In the genomic region with DNA sequence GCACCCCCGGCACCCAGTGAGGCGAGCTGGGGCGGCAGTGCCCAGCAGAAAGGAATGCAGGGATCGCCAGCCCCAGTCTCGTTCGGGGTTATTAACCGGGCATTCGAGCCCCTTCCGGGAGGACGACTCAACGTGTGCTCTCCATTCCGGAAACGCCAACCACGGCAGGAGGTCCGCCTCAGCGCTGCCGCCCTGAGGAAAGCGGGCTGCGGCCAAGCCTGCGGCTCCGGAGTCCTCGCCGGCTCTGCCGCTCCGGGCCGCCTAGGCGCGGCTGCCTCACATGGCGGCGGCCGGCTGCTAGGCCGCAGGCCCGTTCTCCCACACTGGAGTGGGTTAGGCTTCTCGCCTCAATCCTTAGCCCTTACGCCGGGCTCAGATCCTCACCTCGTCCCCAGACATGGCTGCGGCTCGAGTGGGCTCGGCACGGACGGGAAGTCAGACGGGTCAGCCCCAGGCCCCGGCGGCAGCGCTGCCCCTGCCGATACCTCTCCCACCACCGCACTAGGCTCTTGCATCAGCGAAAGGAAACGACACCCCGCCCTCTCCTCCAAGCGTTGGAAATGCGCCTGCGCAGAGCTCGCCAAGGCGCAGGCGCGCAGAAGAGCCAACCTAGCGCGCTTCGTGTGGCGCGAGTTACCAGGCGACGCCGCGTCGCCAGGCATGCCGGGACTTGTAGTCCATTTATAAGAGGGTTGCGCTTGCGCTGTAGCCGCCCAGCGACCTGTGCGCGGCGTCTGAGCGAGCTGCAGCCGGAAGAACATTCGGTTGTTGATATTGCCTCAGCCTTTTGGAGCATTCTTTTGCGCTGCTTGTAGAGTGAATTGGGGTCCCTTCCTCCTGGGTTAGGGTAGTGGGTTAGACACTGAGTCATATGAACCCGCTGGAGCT, we compare ENCODE assay signal across 1 cellular context.
TF ChIP-seq lines count a peak whose summit lies in the region.

A gene with protein sequence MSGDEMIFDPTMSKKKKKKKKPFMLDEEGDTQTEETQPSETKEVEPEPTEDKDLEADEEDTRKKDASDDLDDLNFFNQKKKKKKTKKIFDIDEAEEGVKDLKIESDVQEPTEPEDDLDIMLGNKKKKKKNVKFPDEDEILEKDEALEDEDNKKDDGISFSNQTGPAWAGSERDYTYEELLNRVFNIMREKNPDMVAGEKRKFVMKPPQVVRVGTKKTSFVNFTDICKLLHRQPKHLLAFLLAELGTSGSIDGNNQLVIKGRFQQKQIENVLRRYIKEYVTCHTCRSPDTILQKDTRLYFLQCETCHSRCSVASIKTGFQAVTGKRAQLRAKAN (minus strand): TSS at position 532 of the 888 bp plus-strand sequence. CDS start 133 bp downstream, at position 399.

TF ChIP-seq in HepG2, 621 proteins besides CTCF, POLR2A, EP300 and RAD21 (continued from another document and continues in another):
- TF ChIP-seq THAP9 (CRISPR knock-in tag; IDR thresholded peaks at IDR 0.05; ENCODE audit: borderline replicate concordance): peak; percentile 92
- TF ChIP-seq ZNF646 (CRISPR knock-in tag; IDR thresholded peaks at IDR 0.05): no peak
- TF ChIP-seq, protein P1, sequence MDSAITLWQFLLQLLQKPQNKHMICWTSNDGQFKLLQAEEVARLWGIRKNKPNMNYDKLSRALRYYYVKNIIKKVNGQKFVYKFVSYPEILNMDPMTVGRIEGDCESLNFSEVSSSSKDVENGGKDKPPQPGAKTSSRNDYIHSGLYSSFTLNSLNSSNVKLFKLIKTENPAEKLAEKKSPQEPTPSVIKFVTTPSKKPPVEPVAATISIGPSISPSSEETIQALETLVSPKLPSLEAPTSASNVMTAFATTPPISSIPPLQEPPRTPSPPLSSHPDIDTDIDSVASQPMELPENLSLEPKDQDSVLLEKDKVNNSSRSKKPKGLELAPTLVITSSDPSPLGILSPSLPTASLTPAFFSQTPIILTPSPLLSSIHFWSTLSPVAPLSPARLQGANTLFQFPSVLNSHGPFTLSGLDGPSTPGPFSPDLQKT (CRISPR knock-in tag; IDR thresholded peaks at IDR 0.05; ENCODE audit: borderline replicate concordance): peak; percentile 22; the same call in 1 of the 2 replicates
- peak; percentile 74; the same call in 1 of the 2 replicates for TF ChIP-seq SNAI1 (CRISPR knock-in tag; IDR thresholded peaks at IDR 0.05; ENCODE audit: borderline replicate concordance)
- peak; percentile 99; the same call in 1 of the 2 replicates for TF ChIP-seq E2F2 (CRISPR knock-in tag; IDR thresholded peaks at IDR 0.05; ENCODE audit: borderline replicate concordance)
- TF ChIP-seq, protein P2, sequence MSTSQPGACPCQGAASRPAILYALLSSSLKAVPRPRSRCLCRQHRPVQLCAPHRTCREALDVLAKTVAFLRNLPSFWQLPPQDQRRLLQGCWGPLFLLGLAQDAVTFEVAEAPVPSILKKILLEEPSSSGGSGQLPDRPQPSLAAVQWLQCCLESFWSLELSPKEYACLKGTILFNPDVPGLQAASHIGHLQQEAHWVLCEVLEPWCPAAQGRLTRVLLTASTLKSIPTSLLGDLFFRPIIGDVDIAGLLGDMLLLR (CRISPR knock-in tag; IDR thresholded peaks at IDR 0.05): peak; percentile 85
- no peak; the same call in 1 of the 2 replicates for TF ChIP-seq GTF2F1 (IDR thresholded peaks at IDR 0.05; ENCODE audit: low read length)
- peak; percentile 96; the same call in 1 of the 2 replicates for TF ChIP-seq REL (CRISPR knock-in tag; conservative IDR thresholded peaks at IDR 0.05)
- peak; percentile 99 for TF ChIP-seq ZNF776 (CRISPR knock-in tag; IDR thresholded peaks at IDR 0.05)
- peak; percentile 89; the same call in 1 of the 2 replicates for TF ChIP-seq ZZZ3 (CRISPR knock-in tag; IDR thresholded peaks at IDR 0.05; ENCODE audit: borderline replicate concordance)
- peak; percentile 92 for TF ChIP-seq KMT2B (CRISPR knock-in tag; IDR thresholded peaks at IDR 0.05)
- peak; percentile 88; the same call in 1 of the 2 replicates for TF ChIP-seq ZNF557 (CRISPR knock-in tag; IDR thresholded peaks at IDR 0.05)
- peak; percentile 99 for TF ChIP-seq THAP11 (CRISPR knock-in tag; IDR thresholded peaks at IDR 0.05)
- TF ChIP-seq ZNF761 (CRISPR knock-in tag; conservative IDR thresholded peaks at IDR 0.05): peak; percentile 99
- TF ChIP-seq RFX1 (IDR thresholded peaks at IDR 0.05): peak; percentile 98
- TF ChIP-seq CEBPG (CRISPR knock-in tag; IDR thresholded peaks at IDR 0.05): peak; percentile 99
- TF ChIP-seq SIX4 (CRISPR knock-in tag; IDR thresholded peaks at IDR 0.05): no peak; the same call in none of the 2 replicates
- peak; percentile 96; the same call in 1 of the 2 replicates for TF ChIP-seq ZNF333 (CRISPR knock-in tag; IDR thresholded peaks at IDR 0.05; ENCODE audit: borderline replicate concordance)
- peak; percentile 94 for TF ChIP-seq GABPB1 (CRISPR knock-in tag; IDR thresholded peaks at IDR 0.05)
- peak; percentile 95 for TF ChIP-seq ELF1 (CRISPR knock-in tag; IDR thresholded peaks at IDR 0.05)
- TF ChIP-seq FIP1L1 (IDR thresholded peaks at IDR 0.05; ENCODE audit: borderline replicate concordance, insufficient read depth, low read depth, low read length): peak; percentile 98
- peak; percentile 74 for TF ChIP-seq NFYB (CRISPR knock-in tag; IDR thresholded peaks at IDR 0.05)
- peak; percentile 91 for TF ChIP-seq MED1 (CRISPR knock-in tag; IDR thresholded peaks at IDR 0.05)
- TF ChIP-seq, protein P3, sequence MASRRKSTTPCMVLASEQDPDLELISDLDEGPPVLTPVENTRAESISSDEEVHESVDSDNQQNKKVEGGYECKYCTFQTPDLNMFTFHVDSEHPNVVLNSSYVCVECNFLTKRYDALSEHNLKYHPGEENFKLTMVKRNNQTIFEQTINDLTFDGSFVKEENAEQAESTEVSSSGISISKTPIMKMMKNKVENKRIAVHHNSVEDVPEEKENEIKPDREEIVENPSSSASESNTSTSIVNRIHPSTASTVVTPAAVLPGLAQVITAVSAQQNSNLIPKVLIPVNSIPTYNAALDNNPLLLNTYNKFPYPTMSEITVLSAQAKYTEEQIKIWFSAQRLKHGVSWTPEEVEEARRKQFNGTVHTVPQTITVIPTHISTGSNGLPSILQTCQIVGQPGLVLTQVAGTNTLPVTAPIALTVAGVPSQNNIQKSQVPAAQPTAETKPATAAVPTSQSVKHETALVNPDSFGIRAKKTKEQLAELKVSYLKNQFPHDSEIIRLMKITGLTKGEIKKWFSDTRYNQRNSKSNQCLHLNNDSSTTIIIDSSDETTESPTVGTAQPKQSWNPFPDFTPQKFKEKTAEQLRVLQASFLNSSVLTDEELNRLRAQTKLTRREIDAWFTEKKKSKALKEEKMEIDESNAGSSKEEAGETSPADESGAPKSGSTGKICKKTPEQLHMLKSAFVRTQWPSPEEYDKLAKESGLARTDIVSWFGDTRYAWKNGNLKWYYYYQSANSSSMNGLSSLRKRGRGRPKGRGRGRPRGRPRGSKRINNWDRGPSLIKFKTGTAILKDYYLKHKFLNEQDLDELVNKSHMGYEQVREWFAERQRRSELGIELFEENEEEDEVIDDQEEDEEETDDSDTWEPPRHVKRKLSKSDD (CRISPR knock-in tag; IDR thresholded peaks at IDR 0.05; ENCODE audit: low read depth): no peak
- TF ChIP-seq ZNF235 (CRISPR knock-in tag; IDR thresholded peaks at IDR 0.05; ENCODE audit: borderline replicate concordance): peak; percentile 54; the same call in 1 of the 2 replicates
- peak; percentile 89 for TF ChIP-seq RARG (CRISPR knock-in tag; IDR thresholded peaks at IDR 0.05; ENCODE audit: low read depth)
- TF ChIP-seq ZNF629 (CRISPR knock-in tag; conservative IDR thresholded peaks at IDR 0.05): no peak; the same call in none of the 2 replicates
- no peak for TF ChIP-seq ZNF841 (CRISPR knock-in tag; IDR thresholded peaks at IDR 0.05; ENCODE audit: borderline replicate concordance)
- TF ChIP-seq, protein P4, sequence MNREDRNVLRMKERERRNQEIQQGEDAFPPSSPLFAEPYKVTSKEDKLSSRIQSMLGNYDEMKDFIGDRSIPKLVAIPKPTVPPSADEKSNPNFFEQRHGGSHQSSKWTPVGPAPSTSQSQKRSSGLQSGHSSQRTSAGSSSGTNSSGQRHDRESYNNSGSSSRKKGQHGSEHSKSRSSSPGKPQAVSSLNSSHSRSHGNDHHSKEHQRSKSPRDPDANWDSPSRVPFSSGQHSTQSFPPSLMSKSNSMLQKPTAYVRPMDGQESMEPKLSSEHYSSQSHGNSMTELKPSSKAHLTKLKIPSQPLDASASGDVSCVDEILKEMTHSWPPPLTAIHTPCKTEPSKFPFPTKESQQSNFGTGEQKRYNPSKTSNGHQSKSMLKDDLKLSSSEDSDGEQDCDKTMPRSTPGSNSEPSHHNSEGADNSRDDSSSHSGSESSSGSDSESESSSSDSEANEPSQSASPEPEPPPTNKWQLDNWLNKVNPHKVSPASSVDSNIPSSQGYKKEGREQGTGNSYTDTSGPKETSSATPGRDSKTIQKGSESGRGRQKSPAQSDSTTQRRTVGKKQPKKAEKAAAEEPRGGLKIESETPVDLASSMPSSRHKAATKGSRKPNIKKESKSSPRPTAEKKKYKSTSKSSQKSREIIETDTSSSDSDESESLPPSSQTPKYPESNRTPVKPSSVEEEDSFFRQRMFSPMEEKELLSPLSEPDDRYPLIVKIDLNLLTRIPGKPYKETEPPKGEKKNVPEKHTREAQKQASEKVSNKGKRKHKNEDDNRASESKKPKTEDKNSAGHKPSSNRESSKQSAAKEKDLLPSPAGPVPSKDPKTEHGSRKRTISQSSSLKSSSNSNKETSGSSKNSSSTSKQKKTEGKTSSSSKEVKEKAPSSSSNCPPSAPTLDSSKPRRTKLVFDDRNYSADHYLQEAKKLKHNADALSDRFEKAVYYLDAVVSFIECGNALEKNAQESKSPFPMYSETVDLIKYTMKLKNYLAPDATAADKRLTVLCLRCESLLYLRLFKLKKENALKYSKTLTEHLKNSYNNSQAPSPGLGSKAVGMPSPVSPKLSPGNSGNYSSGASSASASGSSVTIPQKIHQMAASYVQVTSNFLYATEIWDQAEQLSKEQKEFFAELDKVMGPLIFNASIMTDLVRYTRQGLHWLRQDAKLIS (CRISPR knock-in tag; IDR thresholded peaks at IDR 0.05): peak; percentile 44
- no peak for TF ChIP-seq ZNF672 (CRISPR knock-in tag; IDR thresholded peaks at IDR 0.05)
